ENCODE assay signal across 12 cellular contexts in genomic region chr1:3656450-3657095, GRCh38. TPM values are rescaled to one million over a fixed set of nuclear protein-coding genes. Genes with fewer than 3 reads are reported as not detected.
DNase-seq lines count a peak whose midpoint lies in the region; ATAC-seq and TF ChIP-seq lines count a peak whose summit lies in the region.
"Had no signal": no experiment of that assay in that cellular context is flagged by ENCODE, and none has a peak within 500 bp of the region (broad histone marks: within the 10 kb centered on the region; RNA-seq: fewer than 3 reads in every experiment).

No MANE protein-coding gene starts in this region.

- H3F3A ChIP-seq in OCI-LY1 (ENCODE audit: insufficient read depth, low read length) = no peaks in the 10 kb centered on the region

- TF ChIP-seq CTCF in GM12864 (IDR thresholded peaks at IDR 0.05; ENCODE audit: low read depth, low read length, missing control alignments) = no peak
- TF ChIP-seq CTCF in OCI-LY1 (IDR thresholded peaks at IDR 0.05; ENCODE audit: low read length) = no peak
- no peak for TF ChIP-seq CTCF in MCF 10A (IDR thresholded peaks at IDR 0.05; ENCODE audit: unreplicated experiment)
- no peak for TF ChIP-seq CTCF in psoas muscle (IDR thresholded peaks at IDR 0.05)

- no peaks in the 10 kb centered on the region for H3K9me3 Mint-ChIP-seq in MCF 10A (ENCODE audit: unreplicated experiment)
- H3K9me3 Mint-ChIP-seq: CD8-positive, alpha-beta T cell had no signal

- H3K4me1 Mint-ChIP-seq in MCF 10A (ENCODE audit: insufficient read depth, unreplicated experiment) = no peaks in the 10 kb centered on the region

- H3K4me3 ChIP-seq in GM12864 (ENCODE audit: low read depth, low read length) (peak overlapping the region; percentile 25), OCI-LY1 (ENCODE audit: low read depth, low read length, poor library complexity, severe bottlenecking) (no peak overlapping the region), psoas muscle (no peak overlapping the region)

- 83 to 87% (median 84%) methylated on average over 13 of the region's 13 CpGs for WGBS in psoas muscle, 3 donors

- no peaks in the 10 kb centered on the region for H3K36me3 Mint-ChIP-seq in MCF 10A (ENCODE audit: insufficient read depth, unreplicated experiment)
- H3K36me3 Mint-ChIP-seq: CD8-positive, alpha-beta T cell had no signal

- no peaks in the 10 kb centered on the region for H3K9me2 ChIP-seq in OCI-LY1 (ENCODE audit: low read depth, low read length)

- 0 out of 2 replicates have a peak, but pooled peaks cover 5% of the 10 kb centered on the region for H3K27me3 ChIP-seq in OCI-LY1 (ENCODE audit: insufficient read depth, low read length)
- peaks cover 0 to 42% (median 19%) of the 10 kb centered on the region in 3 donors for H3K27me3 ChIP-seq in psoas muscle (ENCODE audit: insufficient read depth in 3 of 3, low read length in 2 of 3)

- no peak overlapping the region for H3K27ac ChIP-seq in OCI-LY1 (ENCODE audit: low read depth, low read length, poor library complexity, severe bottlenecking)
- no peak overlapping the region for H3K27ac ChIP-seq in psoas muscle

- H3K4me1 ChIP-seq in OCI-LY1 (ENCODE audit: insufficient read depth, low read length, severe bottlenecking) (peaks cover 13% of the 10 kb centered on the region), psoas muscle (no peaks in the 10 kb centered on the region)

- H3K9ac ChIP-seq in OCI-LY1 (ENCODE audit: low read length) = no peak overlapping the region

- intact Hi-C loops in MCF 10A (cut with micrococcal nuclease) (no loop called here), psoas muscle (cut with DNase I) (no loop called here)

- ATAC-seq in GM18909 (IDR thresholded peaks at IDR 0.05; ENCODE audit: poor library complexity, unreplicated experiment) (peak; percentile 72), HG02678 (IDR thresholded peaks at IDR 0.05; ENCODE audit: unreplicated experiment) (peak; percentile 58), psoas muscle (no peak)
- ATAC-seq: CD8-positive, alpha-beta T cell had no signal

- H3K4me2 ChIP-seq in OCI-LY1 (ENCODE audit: low read length) = peak overlapping the region; percentile 30; the same call in 1 of the 2 replicates

- DNase-seq in GM12864 (ENCODE audit: low read depth) (no peak), D341Med (ENCODE audit: low spot score) (no peak), MCF 10A (ENCODE audit: unreplicated experiment) (no peak), 8988T (no peak), psoas muscle (no peak)
- DNase-seq: CD8-positive, alpha-beta T cell; KG1; NCI-H524 treated with DMSO at 0.1 percent for 48 hours; occipital lobe had no signal

- H2AFZ ChIP-seq in OCI-LY1 (ENCODE audit: low read length) = no peak overlapping the region

- no peaks in the 10 kb centered on the region for H3K27me3 Mint-ChIP-seq in MCF 10A (ENCODE audit: insufficient read depth, unreplicated experiment)

- H3K36me3 ChIP-seq in OCI-LY1 (ENCODE audit: insufficient read depth, low read length) (no peaks in the 10 kb centered on the region), psoas muscle (ENCODE audit: insufficient read depth in 1 of 2, low read depth in 1 of 2) (no peaks in the 10 kb centered on the region)

- CTCF ChIA-PET in MCF 10A (lab: Yijun Ruan, JAX) = interaction anchor here (0.6 to 0.7 kb wide), 2 partner anchors 10 to 254 kb away, joined by 4 to 8 read pairs; no protein-coding TSS in a partner anchor

- no peak overlapping the region for H3K4me3 Mint-ChIP-seq in MCF 10A (ENCODE audit: unreplicated experiment)
- H3K4me3 Mint-ChIP-seq: CD8-positive, alpha-beta T cell had no signal

- no peaks in the 10 kb centered on the region for H3K79me2 ChIP-seq in OCI-LY1 (ENCODE audit: insufficient read depth, low read length)

- POLR2A ChIA-PET in MCF 10A (lab: Yijun Ruan, JAX) = interaction anchor here (0.6 kb wide), 1 partner anchor 118 kb away, joined by 4 read pairs; no protein-coding TSS in a partner anchor

- no TSS peak for BruUV-seq in MCF 10A (replicated peaks; lab: Mats Ljungman, UMichigan)

- H3K9me3 ChIP-seq in OCI-LY1 (ENCODE audit: low read length) (no peaks in the 10 kb centered on the region), psoas muscle (no peaks in the 10 kb centered on the region)

- H4K20me1 ChIP-seq in OCI-LY1 (ENCODE audit: insufficient read depth, low read length) = no peaks in the 10 kb centered on the region

- no peak overlapping the region for H3K27ac Mint-ChIP-seq in MCF 10A (ENCODE audit: low read depth, unreplicated experiment)
- H3K27ac Mint-ChIP-seq: CD8-positive, alpha-beta T cell had no signal

RNA-seq across cellular contexts. Expression of gene TP73, which starts 4.3 kb away (rescaled TPM):
- 0.37 and 0.82 TPM in 2 replicates for total RNA-seq in MCF 10A (2022)
- under 1 TPM in 1 of 4 donors, not detected in 3; 0.13 TPM for total RNA-seq in psoas muscle
- under 1 TPM in 2 of 3 donors, not detected in 1; under 0.01 to 0.01 TPM for polyA plus RNA-seq in psoas muscle
- total RNA-seq: CD8-positive, alpha-beta T cell had no signal

RNA-seq across cellular contexts. Expression of gene WRAP73, which starts 6.7 kb away (rescaled TPM):
- total RNA-seq in MCF 10A (2022) (25.3 and 29.8 TPM in 2 replicates), psoas muscle (10 to 100 TPM; 10.8 to 12.6 (median 11.7) TPM)
- polyA plus RNA-seq in psoas muscle = 10 to 100 TPM; 14.9 to 21.8 (median 20.2) TPM

RNA-seq across cellular contexts. Expression of gene TPRG1L, which starts 31.8 kb away (rescaled TPM):
- total RNA-seq in MCF 10A (2022) (21.9 and 29.7 TPM in 2 replicates), psoas muscle (10 to 100 TPM; 37.9 to 49.2 (median 39.2) TPM)
- 10 to 100 TPM; 33.9 to 66.4 (median 45.0) TPM for polyA plus RNA-seq in psoas muscle

RNA-seq across cellular contexts. Expression of gene MEGF6, which starts 45.3 kb away (rescaled TPM):
- total RNA-seq in MCF 10A (2022) = 12.9 and 14.3 TPM in 2 replicates
- 1 to 10 TPM; 3.7 to 5.5 (median 4.5) TPM for total RNA-seq in psoas muscle
- 1 to 10 TPM in 2 of 3 donors, under 1 TPM in 1; 0.67 to 2.4 (median 1.6) TPM for polyA plus RNA-seq in psoas muscle

Comparison
In these comparisons a context has a peak if more than half of its experiments do, and no peak if none do; other contexts are left out.
1. ATAC-seq: peak in GM18909 (single experiment) and HG02678 (single experiment); none in psoas muscle (0 of 4).